Comparison of ENCODE assay signal across 23 cellular contexts in the genomic region with DNA sequence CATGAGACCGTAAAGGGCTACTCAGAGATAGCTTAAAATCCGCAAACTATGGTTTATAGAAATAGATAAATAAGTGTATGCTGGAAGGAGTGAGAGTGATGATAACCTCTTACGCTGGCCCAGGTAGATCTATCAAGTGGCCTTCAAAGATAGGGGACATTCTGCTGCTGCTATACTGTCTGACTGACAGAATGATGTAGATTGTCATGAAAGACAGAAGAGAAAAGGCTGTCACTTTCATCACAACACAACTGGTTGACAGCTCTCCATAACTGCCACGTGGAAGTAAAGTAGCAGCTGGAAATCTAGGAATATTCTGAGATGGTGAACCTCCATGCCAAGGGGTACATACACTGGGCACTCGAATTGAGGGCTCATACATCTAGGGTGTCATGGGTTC.
DNase-seq lines count a peak whose midpoint lies in the region; ATAC-seq and TF ChIP-seq lines count a peak whose summit lies in the region.
"Had no signal": no experiment of that assay in that cellular context is flagged by ENCODE, and none has a peak within 500 bp of the region (broad histone marks: within the 10 kb centered on the region; RNA-seq: fewer than 3 reads in every experiment).

No MANE protein-coding gene starts in this region.

- H3K36me3 ChIP-seq in SK-N-MC (ENCODE audit: insufficient read depth, low read length) (no peaks in the 10 kb centered on the region), neural cell (ENCODE audit: insufficient read depth, low read length) (no peaks in the 10 kb centered on the region), smooth muscle cell (ENCODE audit: low read depth) (no peaks in the 10 kb centered on the region)
- H3K36me3 ChIP-seq: BE2C, BLaER1 had no signal

- TF ChIP-seq EP300 in neural cell (conservative IDR thresholded peaks at IDR 0.05; ENCODE audit: poor library complexity, severe bottlenecking), result peak; percentile 91

- H3K9me2 ChIP-seq in neural cell (ENCODE audit: insufficient read depth, low read length), result no peaks in the 10 kb centered on the region

- no peak overlapping the region for H3K4me2 ChIP-seq in neural cell (ENCODE audit: low read length)
- H3K4me2 ChIP-seq in smooth muscle cell, result no peak overlapping the region
- H3K4me2 ChIP-seq: BLaER1 had no signal

- H3K4me3 ChIP-seq in SK-N-MC, result peak overlapping the region; percentile 61
- peak overlapping the region; percentile 50 for H3K4me3 ChIP-seq in neural cell (ENCODE audit: low read length)
- H3K4me3 ChIP-seq in smooth muscle cell, result no peak overlapping the region
- H3K4me3 ChIP-seq: BLaER1, GM12878 had no signal

- 57% methylated on average over 5 of the region's 5 CpGs for WGBS in smooth muscle cell (ENCODE audit: low lambda C conversion rate)

- H3F3A ChIP-seq in neural cell (ENCODE audit: insufficient read depth, low read length, poor library complexity, severe bottlenecking) (no peaks in the 10 kb centered on the region), smooth muscle cell (ENCODE audit: low read depth) (no peaks in the 10 kb centered on the region)

- TF ChIP-seq CTCF in neural cell (IDR thresholded peaks at IDR 0.05; ENCODE audit: poor library complexity, severe bottlenecking) (no peak), smooth muscle cell (IDR thresholded peaks at IDR 0.05; ENCODE audit: borderline replicate concordance, insufficient read depth, poor library complexity, severe bottlenecking) (no peak)

- peak overlapping the region; percentile 78 for H3K27ac ChIP-seq in SK-N-MC
- H3K27ac ChIP-seq in neural cell (ENCODE audit: low read length), result peak overlapping the region; percentile 74
- no peak overlapping the region for H3K27ac ChIP-seq in smooth muscle cell (ENCODE audit: low read depth)
- H3K27ac ChIP-seq in caudate nucleus (ENCODE audit: low read depth, low read length), result no peak overlapping the region
- H3K27ac ChIP-seq: BLaER1 had no signal

- H4K20me1 ChIP-seq in neural cell (ENCODE audit: insufficient read depth) (no peaks in the 10 kb centered on the region), smooth muscle cell (ENCODE audit: low read depth) (no peaks in the 10 kb centered on the region)
- H4K20me1 ChIP-seq: BLaER1 had no signal

- H3K79me2 ChIP-seq in neural cell (replicated peaks; ENCODE audit: insufficient read depth, low read length), result no peaks in the 10 kb centered on the region
- no peaks in the 10 kb centered on the region for H3K79me2 ChIP-seq in smooth muscle cell (ENCODE audit: low read depth)

- TF ChIP-seq RAD21 in neural cell (conservative IDR thresholded peaks at IDR 0.05), result no peak

- H3K27me3 ChIP-seq in neural cell (ENCODE audit: insufficient read depth, low read depth, low read length) (no peaks in the 10 kb centered on the region), smooth muscle cell (ENCODE audit: low read depth) (no peaks in the 10 kb centered on the region)
- H3K27me3 ChIP-seq: BE2C had no signal

- no peak for ATAC-seq in HG03354 (IDR thresholded peaks at IDR 0.05; ENCODE audit: poor library complexity, severe bottlenecking, unreplicated experiment)
- ATAC-seq: GM12878 had no signal

- H3K9ac ChIP-seq in SK-N-MC (ENCODE audit: insufficient read length) (no peak overlapping the region), neural cell (ENCODE audit: low read length) (peak overlapping the region; percentile 39), smooth muscle cell (ENCODE audit: low read depth) (no peak overlapping the region)
- H3K9ac ChIP-seq: BLaER1 had no signal

- H3K4me1 ChIP-seq in smooth muscle cell (ENCODE audit: low read depth), result no peaks in the 10 kb centered on the region
- H3K4me1 ChIP-seq: BE2C, BLaER1 had no signal

- H2AFZ ChIP-seq in neural cell (ENCODE audit: low read depth, low read length), result no peak overlapping the region
- H2AFZ ChIP-seq in smooth muscle cell (ENCODE audit: low read depth), result peak overlapping the region; percentile 50

- H3K9me3 ChIP-seq in SK-N-MC (ENCODE audit: low read depth, low read length) (no peaks in the 10 kb centered on the region), neural cell (ENCODE audit: low read length) (no peaks in the 10 kb centered on the region), smooth muscle cell (replicated peaks; ENCODE audit: low read depth) (no peaks in the 10 kb centered on the region)
- H3K9me3 ChIP-seq: BE2C, BLaER1 had no signal

- DNase-seq in SK-N-MC (ENCODE audit: low read depth, low spot score), result no peak
- no peak for DNase-seq in smooth muscle cell (lab: John Stamatoyannopoulos, UW; ENCODE audit: unreplicated experiment)
- no peak for DNase-seq in NCI-H146 (lab: John Stamatoyannopoulos, UW)
- DNase-seq in caudate nucleus (lab: John Stamatoyannopoulos, UW), result no peak
- DNase-seq: 8988T; ACHN; BE2C; C1 segment of cervical spinal cord; CD4-positive, alpha-beta memory T cell; CD4-positive, CD25-positive, alpha-beta regulatory T cell; CD8-positive, alpha-beta memory T cell; COR-L47; DMS 273 treated with DMSO at 0.1 percent for 48 hours; DMS153; DMS53; DMS79; DND-41; EL; GDM1 had no signal

TF ChIP-seq in neural cell, 6 proteins besides CTCF, POLR2A, EP300 and RAD21:
- TF ChIP-seq, protein P1, sequence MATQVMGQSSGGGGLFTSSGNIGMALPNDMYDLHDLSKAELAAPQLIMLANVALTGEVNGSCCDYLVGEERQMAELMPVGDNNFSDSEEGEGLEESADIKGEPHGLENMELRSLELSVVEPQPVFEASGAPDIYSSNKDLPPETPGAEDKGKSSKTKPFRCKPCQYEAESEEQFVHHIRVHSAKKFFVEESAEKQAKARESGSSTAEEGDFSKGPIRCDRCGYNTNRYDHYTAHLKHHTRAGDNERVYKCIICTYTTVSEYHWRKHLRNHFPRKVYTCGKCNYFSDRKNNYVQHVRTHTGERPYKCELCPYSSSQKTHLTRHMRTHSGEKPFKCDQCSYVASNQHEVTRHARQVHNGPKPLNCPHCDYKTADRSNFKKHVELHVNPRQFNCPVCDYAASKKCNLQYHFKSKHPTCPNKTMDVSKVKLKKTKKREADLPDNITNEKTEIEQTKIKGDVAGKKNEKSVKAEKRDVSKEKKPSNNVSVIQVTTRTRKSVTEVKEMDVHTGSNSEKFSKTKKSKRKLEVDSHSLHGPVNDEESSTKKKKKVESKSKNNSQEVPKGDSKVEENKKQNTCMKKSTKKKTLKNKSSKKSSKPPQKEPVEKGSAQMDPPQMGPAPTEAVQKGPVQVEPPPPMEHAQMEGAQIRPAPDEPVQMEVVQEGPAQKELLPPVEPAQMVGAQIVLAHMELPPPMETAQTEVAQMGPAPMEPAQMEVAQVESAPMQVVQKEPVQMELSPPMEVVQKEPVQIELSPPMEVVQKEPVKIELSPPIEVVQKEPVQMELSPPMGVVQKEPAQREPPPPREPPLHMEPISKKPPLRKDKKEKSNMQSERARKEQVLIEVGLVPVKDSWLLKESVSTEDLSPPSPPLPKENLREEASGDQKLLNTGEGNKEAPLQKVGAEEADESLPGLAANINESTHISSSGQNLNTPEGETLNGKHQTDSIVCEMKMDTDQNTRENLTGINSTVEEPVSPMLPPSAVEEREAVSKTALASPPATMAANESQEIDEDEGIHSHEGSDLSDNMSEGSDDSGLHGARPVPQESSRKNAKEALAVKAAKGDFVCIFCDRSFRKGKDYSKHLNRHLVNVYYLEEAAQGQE (IDR thresholded peaks at IDR 0.05; ENCODE audit: borderline replicate concordance), result no peak
- TF ChIP-seq MXI1 (conservative IDR thresholded peaks at IDR 0.05; ENCODE audit: poor library complexity, severe bottlenecking) (no peak), TAF1 (IDR thresholded peaks at IDR 0.05; ENCODE audit: low read depth) (no peak), EZH2 (IDR thresholded peaks at IDR 0.05; ENCODE audit: borderline replicate concordance, insufficient read depth, low read length, poor library complexity, severe bottlenecking) (no peak), POLR2AphosphoS5 (IDR thresholded peaks at IDR 0.05) (peak; percentile 45), SMC3 (conservative IDR thresholded peaks at IDR 0.05; ENCODE audit: poor library complexity) (no peak)
TF ChIP-seq in neural cell: peak in this region for 1.

Comparison
In these comparisons a context has a peak if more than half of its experiments do, and no peak if none do; other contexts are left out.
1. H3K27ac ChIP-seq: peak in SK-N-MC (single experiment) and neural cell (single experiment); none in smooth muscle cell (single experiment) and caudate nucleus (single experiment).